ENCODE assay signal across 9 cellular contexts in the genomic region with DNA sequence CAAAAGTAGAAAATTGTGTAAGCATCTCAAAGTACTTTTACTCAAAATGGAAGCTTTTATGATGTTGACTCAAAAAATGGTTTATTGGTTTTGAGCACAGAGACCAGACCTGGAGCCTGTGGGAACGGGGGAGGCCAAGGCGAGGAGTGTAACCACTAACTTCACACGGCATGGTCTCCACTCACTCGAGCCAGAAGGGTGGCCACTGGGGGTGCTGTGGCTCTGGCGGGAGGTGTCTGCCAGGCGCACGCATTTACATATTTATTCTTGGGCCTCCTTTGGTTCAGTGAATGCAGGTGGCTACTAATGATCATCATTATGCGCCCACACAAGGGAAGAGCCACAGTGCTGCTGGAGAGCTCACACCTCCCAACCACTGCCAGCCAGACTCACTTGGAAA.
DNase-seq lines count a peak whose midpoint lies in the region; ATAC-seq, FAIRE-seq and TF ChIP-seq lines count a peak whose summit lies in the region.
"Had no signal": no experiment of that assay in that cellular context is flagged by ENCODE, and none has a peak within 500 bp of the region (broad histone marks: within the 10 kb centered on the region; RNA-seq: fewer than 3 reads in every experiment).

No MANE protein-coding gene starts in this region.

- no peaks in the 10 kb centered on the region for H3K9me3 ChIP-seq in neural progenitor cell (ENCODE audit: low read depth)
- H3K9me3 ChIP-seq: prostate gland had no signal

- H3K4me1 Mint-ChIP-seq in WTC11 = peaks cover 8% of the 10 kb centered on the region
- H3K4me1 Mint-ChIP-seq in neural progenitor cell = peaks cover 57% of the 10 kb centered on the region

- no peak for FAIRE-seq in GM12891 (lab: Jason Lieb, UNC)

- TF ChIP-seq CTCF in WTC11 (IDR thresholded peaks at IDR 0.05) (no peak), neural progenitor cell (IDR thresholded peaks at IDR 0.05) (peak; percentile 52)

- peaks cover 72% of the 10 kb centered on the region for H3K27me3 Mint-ChIP-seq in WTC11 (ENCODE audit: low read depth)
- peaks cover 17% of the 10 kb centered on the region for H3K27me3 Mint-ChIP-seq in neural progenitor cell (ENCODE audit: insufficient read depth, low read depth)

- H3K79me2 ChIP-seq in neural progenitor cell (ENCODE audit: low read depth) = no peaks in the 10 kb centered on the region

- H3F3A ChIP-seq in neural progenitor cell (ENCODE audit: low read depth) = peaks cover 7% of the 10 kb centered on the region

- H3K27me3 ChIP-seq in neural progenitor cell = peaks cover 19% of the 10 kb centered on the region

- H2AFZ ChIP-seq in neural progenitor cell (replicated peaks) = no peak overlapping the region

- H3K36me3 Mint-ChIP-seq in WTC11 (no peaks in the 10 kb centered on the region), neural progenitor cell (peaks cover 3% of the 10 kb centered on the region)

- peak; percentile 81 for DNase-seq in GM12891 (ENCODE audit: insufficient read length, low spot score)
- peak; percentile 78 for DNase-seq in NCI-H1092 (lab: John Stamatoyannopoulos, UW)
- DNase-seq in WTC11 (ENCODE audit: low spot score) = peak; percentile 62
- no peak for DNase-seq in neural progenitor cell (ENCODE audit: low spot score)
- DNase-seq in hepatic stellate cell (ENCODE audit: low spot score) = no peak
- no peak for DNase-seq in stimulated activated CD4-positive, alpha-beta T cell treated with anti-CD3 and anti-CD28 coated beads, Interleukin-4, amount 100 ng/mL, for 1 hour
- DNase-seq: effector CD8-positive, alpha-beta T cell had no signal

- no peak overlapping the region for H3K4me3 ChIP-seq in neural progenitor cell
- H3K4me3 ChIP-seq: prostate gland had no signal

- H3K27ac Mint-ChIP-seq in WTC11 (no peak overlapping the region), neural progenitor cell (no peak overlapping the region)

- H3K4me2 ChIP-seq in neural progenitor cell = no peak overlapping the region

- peaks cover 4% of the 10 kb centered on the region for H4K20me1 ChIP-seq in neural progenitor cell (ENCODE audit: low read depth)

- no peaks in the 10 kb centered on the region for H3K36me3 ChIP-seq in neural progenitor cell
- H3K36me3 ChIP-seq: prostate gland had no signal

- ATAC-seq in WTC11 (peak; percentile 65), GM21367 (IDR thresholded peaks at IDR 0.05; ENCODE audit: unreplicated experiment) (no peak)

- no peak overlapping the region for H3K9ac ChIP-seq in neural progenitor cell

- H3K27ac ChIP-seq in neural progenitor cell = no peak overlapping the region
- H3K27ac ChIP-seq: prostate gland had no signal

- no peak overlapping the region for H3K4me3 Mint-ChIP-seq in WTC11
- H3K4me3 Mint-ChIP-seq in neural progenitor cell = no peak overlapping the region

- H3K9me3 Mint-ChIP-seq in WTC11 (no peaks in the 10 kb centered on the region), neural progenitor cell (peaks cover 2% of the 10 kb centered on the region)

- POLR2A ChIA-PET in WTC11 (lab: Charles Lee) = no interaction called here

- TF ChIP-seq POLR2A in GM12891 (IDR thresholded peaks at IDR 0.05; ENCODE audit: low read depth, low read length) = no peak

- H3K4me1 ChIP-seq in neural progenitor cell = peaks cover 39% of the 10 kb centered on the region
- H3K4me1 ChIP-seq: prostate gland had no signal

- CTCF ChIA-PET in WTC11 (lab: Charles Lee) = interaction anchor here (1.0 to 1.9 kb wide), 6 partner anchors 12 to 59 kb away, joined by 3 to 6 read pairs (median 4); no protein-coding TSS in a partner anchor

TF ChIP-seq in GM12891, 5 proteins besides CTCF, POLR2A, EP300 and RAD21:
- no peak for TF ChIP-seq SPI1 (IDR thresholded peaks at IDR 0.05; ENCODE audit: low read depth, low read length)
- TF ChIP-seq POU2F2 (IDR thresholded peaks at IDR 0.05; ENCODE audit: low read depth, low read length) = peak; percentile 85; the same call in 1 of the 2 replicates

TF ChIP-seq in WTC11, 78 proteins besides CTCF, POLR2A, EP300 and RAD21:
- no peak for TF ChIP-seq SOX15 (CRISPR knock-in tag; IDR thresholded peaks at IDR 0.05)
- TF ChIP-seq KAT7 (CRISPR knock-in tag; IDR thresholded peaks at IDR 0.05; ENCODE audit: borderline replicate concordance) = no peak
- TF ChIP-seq ZNF232 (CRISPR knock-in tag; IDR thresholded peaks at IDR 0.05) = no peak
- TF ChIP-seq GTF2I (CRISPR knock-in tag; conservative IDR thresholded peaks at IDR 0.05) = no peak
- TF ChIP-seq SP1 (CRISPR knock-in tag; conservative IDR thresholded peaks at IDR 0.05) = no peak
- TF ChIP-seq, protein P1, sequence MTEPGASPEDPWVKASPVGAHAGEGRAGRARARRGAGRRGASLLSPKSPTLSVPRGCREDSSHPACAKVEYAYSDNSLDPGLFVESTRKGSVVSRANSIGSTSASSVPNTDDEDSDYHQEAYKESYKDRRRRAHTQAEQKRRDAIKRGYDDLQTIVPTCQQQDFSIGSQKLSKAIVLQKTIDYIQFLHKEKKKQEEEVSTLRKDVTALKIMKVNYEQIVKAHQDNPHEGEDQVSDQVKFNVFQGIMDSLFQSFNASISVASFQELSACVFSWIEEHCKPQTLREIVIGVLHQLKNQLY (CRISPR knock-in tag; IDR thresholded peaks at IDR 0.05) = no peak

Comparison
In these comparisons a context has a peak if more than half of its experiments do, and no peak if none do; other contexts are left out.
1. DNase-seq: peak in GM12891 (single experiment), NCI-H1092 (single experiment) and WTC11 (single experiment); none in neural progenitor cell (single experiment), hepatic stellate cell (single experiment) and stimulated activated CD4-positive, alpha-beta T cell treated with anti-CD3 and anti-CD28 coated beads, Interleukin-4, amount 100 ng/mL, for 1 hour (single experiment).